Comparison of ENCODE assay signal across 2 cellular contexts in the genomic region with DNA sequence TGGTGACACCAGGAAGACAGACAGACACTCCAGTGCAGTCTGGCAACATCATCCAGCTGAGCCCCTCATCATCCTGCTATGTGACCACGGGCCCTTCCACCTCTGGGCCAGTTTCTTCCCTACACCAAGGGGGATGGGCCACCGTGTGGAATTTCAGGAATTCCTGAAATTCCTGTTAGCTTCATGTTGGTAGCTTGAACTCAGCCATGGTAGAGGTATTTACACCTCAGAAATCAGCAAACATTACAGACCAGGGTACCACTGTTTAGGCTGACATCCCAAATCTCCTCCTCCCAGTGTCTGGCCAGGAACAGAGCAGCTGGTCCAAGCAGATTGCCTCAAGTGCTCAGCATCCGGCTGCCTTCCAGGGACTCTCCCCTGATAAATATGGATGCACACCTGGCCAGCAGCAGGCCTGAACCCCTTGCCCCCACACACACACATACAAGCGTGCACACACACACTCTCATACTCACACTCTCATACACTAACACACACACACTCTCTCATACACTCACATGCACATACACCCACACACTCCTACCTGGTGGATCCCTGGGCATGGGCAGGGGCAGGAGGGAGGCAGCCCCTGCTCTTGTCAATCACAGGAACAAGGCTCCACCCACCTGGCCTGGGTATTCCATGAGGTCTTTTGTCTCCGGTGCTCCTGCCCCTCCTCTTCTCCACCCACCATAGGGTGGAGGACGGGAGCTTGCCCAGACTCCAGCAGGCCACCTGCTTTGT.
TF ChIP-seq lines count a peak whose summit lies in the region.

No MANE protein-coding gene starts in this region.

TF ChIP-seq in IMR-90, 13 proteins besides CTCF, POLR2A, EP300 and RAD21:
- TF ChIP-seq, protein P1, sequence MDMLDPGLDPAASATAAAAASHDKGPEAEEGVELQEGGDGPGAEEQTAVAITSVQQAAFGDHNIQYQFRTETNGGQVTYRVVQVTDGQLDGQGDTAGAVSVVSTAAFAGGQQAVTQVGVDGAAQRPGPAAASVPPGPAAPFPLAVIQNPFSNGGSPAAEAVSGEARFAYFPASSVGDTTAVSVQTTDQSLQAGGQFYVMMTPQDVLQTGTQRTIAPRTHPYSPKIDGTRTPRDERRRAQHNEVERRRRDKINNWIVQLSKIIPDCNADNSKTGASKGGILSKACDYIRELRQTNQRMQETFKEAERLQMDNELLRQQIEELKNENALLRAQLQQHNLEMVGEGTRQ (IDR thresholded peaks at IDR 0.05; ENCODE audit: low read depth, low read length) = no peak
- TF ChIP-seq RCOR1 (IDR thresholded peaks at IDR 0.05; ENCODE audit: insufficient replicate concordance, low read length) (no peak), MAZ (IDR thresholded peaks at IDR 0.05; ENCODE audit: borderline replicate concordance, low read depth, low read length) (no peak), FOS (IDR thresholded peaks at IDR 0.05; ENCODE audit: low read depth, low read length) (no peak), NFE2L2 (IDR thresholded peaks at IDR 0.05; ENCODE audit: low read depth, low read length) (no peak), MAFK (IDR thresholded peaks at IDR 0.05; ENCODE audit: low read depth, low read length) (no peak), SMC3 (IDR thresholded peaks at IDR 0.05; ENCODE audit: low read depth, low read length) (no peak)

TF ChIP-seq in WTC11, 78 proteins besides CTCF, POLR2A, EP300 and RAD21:
- TF ChIP-seq TEAD1 (CRISPR knock-in tag; IDR thresholded peaks at IDR 0.05) (peak; percentile 96; the same call in 1 of the 2 replicates), ZNF396 (CRISPR knock-in tag; IDR thresholded peaks at IDR 0.05; ENCODE audit: borderline replicate concordance) (0 out of 2 replicates have a peak, but pooled peaks have one; percentile 58), TEAD4 (CRISPR knock-in tag; IDR thresholded peaks at IDR 0.05) (peak; percentile 94; the same call in 1 of the 2 replicates), NFYB (CRISPR knock-in tag; conservative IDR thresholded peaks at IDR 0.05; ENCODE audit: low read depth) (no peak)
TF ChIP-seq in WTC11: peak in this region for 3.
